In genomic region chr22:23450434-23450795, GRCh38 we compare ENCODE assay signal across 23 cellular contexts.
"Had no signal": no experiment of that assay in that cellular context is flagged by ENCODE, and none has a peak within 500 bp of the region (broad histone marks: within the 10 kb centered on the region; RNA-seq: fewer than 3 reads in every experiment).

No MANE protein-coding gene starts in this region.

- H3K27ac ChIP-seq: gastrocnemius medialis, heart left ventricle, hepatocyte, neutrophil, pancreas, skin epidermis, spleen, stomach, thyroid gland, vagina had no signal

- H3K36me3 ChIP-seq: gastrocnemius medialis, heart left ventricle, neutrophil, pancreas, spleen, stomach, thyroid gland, vagina had no signal

- H3K27me3 ChIP-seq: hepatocyte, pancreas, thyroid gland, vagina had no signal

- H2AFZ ChIP-seq: hepatocyte had no signal

- H3K9me3 ChIP-seq: gastrocnemius medialis, neutrophil, pancreas, thyroid gland, vagina had no signal

- H3K4me3 ChIP-seq: dorsolateral prefrontal cortex, gastrocnemius medialis, heart left ventricle, hepatocyte, pancreas, skin epidermis, spleen, stomach, thyroid gland, vagina had no signal

- H3K4me1 Mint-ChIP-seq: stimulated activated naive B cell treated with anti-CD40 and anti-IgM and Interleukin-4, amounts not matched to agents 10 μg/mL and 1 μg/mL and 100 μg/mL, for 72 hours had no signal

- FAIRE-seq: colon, kidney, pancreas had no signal

- H3K27ac Mint-ChIP-seq: naive thymus-derived CD4-positive, alpha-beta T cell; stimulated activated naive B cell treated with anti-CD40 and anti-IgM and Interleukin-4, amounts not matched to agents 10 μg/mL and 1 μg/mL and 100 μg/mL, for 72 hours; type B pancreatic cell had no signal

- H3K4me1 ChIP-seq: gastrocnemius medialis, heart left ventricle, pancreas, spleen, stomach, thyroid gland, vagina had no signal

- DNase-seq: dorsolateral prefrontal cortex; effector CD4-positive, alpha-beta T cell; foreskin fibroblast; gastrocnemius medialis; heart left ventricle; kidney; mesenchymal stem cell; midbrain; naive thymus-derived CD4-positive, alpha-beta T cell; pancreas; retina; stimulated activated CD4-positive, alpha-beta T cell treated with anti-CD3 and anti-CD28 coated beads, Interleukin-4, amount 100 ng/mL, for 4 hours; stimulated activated naive B cell treated with anti-CD40 and anti-IgM and Interleukin-4, amounts not matched to agents 10 μg/mL and 1 μg/mL and 100 μg/mL, for 72 hours; stomach; thyroid gland had no signal

- H3K79me2 ChIP-seq: hepatocyte had no signal

- H3K4me3 Mint-ChIP-seq: naive thymus-derived CD4-positive, alpha-beta T cell; stimulated activated naive B cell treated with anti-CD40 and anti-IgM and Interleukin-4, amounts not matched to agents 10 μg/mL and 1 μg/mL and 100 μg/mL, for 72 hours; type B pancreatic cell had no signal

- H3K4me2 ChIP-seq: hepatocyte had no signal

- ATAC-seq: gastrocnemius medialis; left lobe of liver; naive thymus-derived CD4-positive, alpha-beta T cell; pancreas; stimulated activated naive B cell treated with anti-CD40 and anti-IgM and Interleukin-4, amounts not matched to agents 10 μg/mL and 1 μg/mL and 100 μg/mL, for 72 hours had no signal
